8 cellular contexts compared by ENCODE assay signal in the genomic region with DNA sequence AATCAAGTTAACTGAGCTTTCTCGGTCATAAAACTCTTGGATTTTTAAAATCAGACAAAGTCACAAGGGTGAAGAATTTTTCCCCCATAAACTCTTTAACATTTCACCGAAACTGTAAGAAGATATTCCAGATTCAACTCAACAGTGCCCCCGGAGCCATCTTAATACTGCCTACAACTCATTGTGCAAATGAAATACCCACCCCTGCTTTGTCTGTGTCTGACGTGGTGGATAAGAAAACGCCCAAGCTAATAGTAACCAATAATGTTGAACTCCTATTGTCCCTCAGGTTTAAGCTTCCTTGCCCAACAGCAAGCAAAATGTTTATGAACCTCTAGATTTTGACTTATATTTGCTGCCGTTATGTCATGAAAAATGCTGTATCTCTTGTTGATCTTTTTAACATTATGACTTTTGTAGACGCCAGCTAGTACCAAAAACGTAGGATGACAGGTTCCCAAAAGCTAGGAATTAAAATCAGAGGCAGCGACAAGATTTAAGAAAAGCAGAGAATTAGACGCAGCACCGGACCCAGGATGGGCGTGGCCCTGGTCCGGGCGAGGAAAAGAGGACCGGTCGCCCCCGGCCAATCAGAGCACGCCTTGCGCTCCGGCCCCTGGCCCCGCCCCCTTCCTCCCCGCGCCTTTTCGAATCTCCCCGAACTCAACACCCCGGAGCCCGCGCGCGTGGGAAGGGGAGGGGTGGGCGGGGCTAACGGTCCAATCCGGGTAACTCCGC. TPM values are rescaled to one million over a fixed set of nuclear protein-coding genes. Genes with fewer than 3 reads are reported as not detected.
DNase-seq lines count a peak whose midpoint lies in the region; ATAC-seq and TF ChIP-seq lines count a peak whose summit lies in the region.

No MANE protein-coding gene starts in this region.

- peak; percentile 5 for TF ChIP-seq CTCF in GM13977 (IDR thresholded peaks at IDR 0.05; ENCODE audit: extremely low read depth, insufficient read depth, missing control alignments)
- TF ChIP-seq CTCF in astrocyte of the cerebellum (IDR thresholded peaks at IDR 0.05; ENCODE audit: low read depth, low read length, missing control alignments): peak; percentile 27

- intact Hi-C loops in aorta (cut with DNase I): loop anchor here in 1 of 2 donors (2.0 kb wide), 1 partner anchor 94 kb away; a partner anchor contains a TSS

- H3K36me3 ChIP-seq in aorta (ENCODE audit: control insufficient read depth in 1 of 2, insufficient read depth in 2 of 2, low read length in 1 of 2): peaks cover 0 to 3% of the 10 kb centered on the region in 2 donors

- ATAC-seq in HG02973 (IDR thresholded peaks at IDR 0.05; ENCODE audit: unreplicated experiment) (peak; percentile 73), aorta (ENCODE audit: low FRiP score) (peak; percentile 97)

- H3K27ac ChIP-seq in aorta (ENCODE audit: low read depth in 1 of 2, low read length in 2 of 2): peak overlapping the region in 1 of 2 donors; percentile 37

- no peaks in the 10 kb centered on the region for H3K27me3 ChIP-seq in aorta (ENCODE audit: control insufficient read depth in 1 of 2, insufficient read depth in 2 of 2, low read length in 1 of 2)

- in situ Hi-C loops in GM13977 (cut with MboI; ENCODE audit: low pct_unique_long_range_greater_than_20kb, low sequenced_read_pairs, unreplicated experiment): no loop called here
- in situ Hi-C loops in astrocyte of the cerebellum (cut with HindIII; ENCODE audit: low sequenced_read_pairs): no loop called here

- H3K4me3 ChIP-seq in astrocyte of the cerebellum (ENCODE audit: low read depth, low read length) (peak overlapping the region; percentile 80), aorta (ENCODE audit: low read length in 2 of 2) (peak overlapping the region; percentile 82 to 86)

- WGBS in aorta, 2 donors: 1% methylated on average over 30 to 34 of the region's 34 CpGs

- DNase-seq in GM13977 (ENCODE audit: low spot score) (peak; percentile 96), NCI-H2029 treated with DMSO at 0.1 percent for 48 hours (lab: John Stamatoyannopoulos, UW) (peak; percentile 69), T-helper 9 cell (peak; percentile 88), astrocyte of the cerebellum (ENCODE audit: low read depth) (peak; percentile 79), hepatic stellate cell (ENCODE audit: low spot score) (peak; percentile 94), renal cortical epithelial cell (ENCODE audit: low read depth) (peak; percentile 81), aorta (peak; percentile 97 to 99)

- no peaks in the 10 kb centered on the region for H3K9me3 ChIP-seq in aorta (ENCODE audit: control insufficient read depth, low read length)

- no peaks in the 10 kb centered on the region for H3K4me1 ChIP-seq in aorta (ENCODE audit: control insufficient read depth in 1 of 2, insufficient read depth in 2 of 2, low read length in 2 of 2)

RNA-seq across cellular contexts. Expression of a gene that starts 1.1 kb away (rescaled TPM):
- 69.2 and 143 TPM in 2 replicates for total RNA-seq in renal cortical epithelial cell
- total RNA-seq in aorta: 10 to 100 TPM; 34.5 to 37.6 TPM
- polyA plus RNA-seq in aorta: 10 to 100 TPM; 28.2 to 56.1 TPM

RNA-seq across cellular contexts. Expression of a gene that starts 29.6 kb away (rescaled TPM):
- total RNA-seq in renal cortical epithelial cell (18.2 and 20.7 TPM in 2 replicates), aorta (10 to 100 TPM in 1 of 2 donors, 1 to 10 TPM in 1; 6.4 to 11.3 TPM)
- polyA plus RNA-seq in aorta: 1 to 10 TPM; 7.9 to 8.5 TPM

RNA-seq across cellular contexts. Expression of a gene that starts 45.9 kb away (rescaled TPM):
- total RNA-seq in renal cortical epithelial cell: 0.89 and 5.7 TPM in 2 replicates
- not detected for total RNA-seq in aorta
- polyA plus RNA-seq in aorta: not detected
